Comparison of ENCODE assay signal across 8 cellular contexts in genomic region chr20:35283441-35284266, GRCh38. TPM values are rescaled to one million over a fixed set of nuclear protein-coding genes. Genes with fewer than 3 reads are reported as not detected.
DNase-seq lines count a peak whose midpoint lies in the region; ATAC-seq and TF ChIP-seq lines count a peak whose summit lies in the region.

No MANE protein-coding gene starts in this region.

- peaks cover 13% of the 10 kb centered on the region for H3K36me3 Mint-ChIP-seq in progenitor cell of endocrine pancreas (ENCODE audit: insufficient read depth)

- no peaks in the 10 kb centered on the region for H3K9me3 Mint-ChIP-seq in progenitor cell of endocrine pancreas (ENCODE audit: low read depth)

- TF ChIP-seq CTCF in esophagus squamous epithelium (IDR thresholded peaks at IDR 0.05) (no peak), progenitor cell of endocrine pancreas (IDR thresholded peaks at IDR 0.05; ENCODE audit: unreplicated experiment) (no peak)

- H3K27ac ChIP-seq in SK-N-MC (no peak overlapping the region), esophagus squamous epithelium (peak overlapping the region; percentile 93 to 98 (median 96))

- H3K4me3 Mint-ChIP-seq in progenitor cell of endocrine pancreas (ENCODE audit: low read depth): peak overlapping the region; percentile 81

- H3K27ac Mint-ChIP-seq in progenitor cell of endocrine pancreas: peak overlapping the region; percentile 92

- WGBS in esophagus squamous epithelium, 2 donors: 10 to 22% methylated on average over 17 to 23 of the region's 24 CpGs

- peaks cover 23% of the 10 kb centered on the region for H3K4me1 Mint-ChIP-seq in progenitor cell of endocrine pancreas (ENCODE audit: low read depth)

- no peaks in the 10 kb centered on the region for H3K27me3 ChIP-seq in esophagus squamous epithelium

- peak in 1 of 4 donors; percentile 26 for TF ChIP-seq POLR2A in esophagus squamous epithelium (IDR thresholded peaks at IDR 0.05)

- no peak for ATAC-seq in HG02610 (IDR thresholded peaks at IDR 0.05; ENCODE audit: unreplicated experiment)

- H3K36me3 ChIP-seq in SK-N-MC (ENCODE audit: insufficient read depth, low read length) (peaks cover 36% of the 10 kb centered on the region), esophagus squamous epithelium (peaks cover 15 to 69% (median 19%) of the 10 kb centered on the region in 3 donors)

- intact Hi-C loops in esophagus squamous epithelium (cut with DNase I): no loop called here

- no peaks in the 10 kb centered on the region for H3K27me3 Mint-ChIP-seq in progenitor cell of endocrine pancreas

- H3K4me1 ChIP-seq in esophagus squamous epithelium: peaks cover 19 to 64% (median 27%) of the 10 kb centered on the region in 3 donors

- peak overlapping the region; percentile 93 for H3K9ac ChIP-seq in SK-N-MC (ENCODE audit: insufficient read length)

- H3K4me3 ChIP-seq in SK-N-MC (peak overlapping the region; percentile 86), esophagus squamous epithelium (peak overlapping the region; percentile 71 to 92 (median 88))

- H3K9me3 ChIP-seq in SK-N-MC (ENCODE audit: low read depth, low read length): no peaks in the 10 kb centered on the region
- no peaks in the 10 kb centered on the region for H3K9me3 ChIP-seq in esophagus squamous epithelium

- peak in 2 of 3 experiments; percentile 23 to 26 for DNase-seq in stimulated activated CD4-positive, alpha-beta T cell treated with anti-CD3 and anti-CD28 coated beads, TNF-alpha, amount 100 ng/mL, for 4 hours (ENCODE audit: low read depth in 3 of 3)
- DNase-seq in stimulated activated CD4-positive, alpha-beta T cell treated with anti-CD3 and anti-CD28 coated beads, Interleukin-1b, Interleukin-23, amount 100 ng/mL, for 48 hours: no peak
- DNase-seq in SK-N-MC (ENCODE audit: low read depth, low spot score) (no peak), esophagus squamous epithelium (lab: John Stamatoyannopoulos, UW) (no peak), progenitor cell of endocrine pancreas (ENCODE audit: low spot score, unreplicated experiment) (no peak), GF-D8 (lab: John Stamatoyannopoulos, UW) (no peak), OCI-M2 (lab: John Stamatoyannopoulos, UW; ENCODE audit: unreplicated experiment) (no peak)

RNA-seq across cellular contexts. Expression of gene EIF6, which starts 0.9 kb away (rescaled TPM):
- 100 to 1,000 TPM; 176 to 240 (median 198) TPM for total RNA-seq in esophagus squamous epithelium
- total RNA-seq in progenitor cell of endocrine pancreas: 108 and 109 TPM in 2 replicates

RNA-seq across cellular contexts. Expression of gene MMP24OS, which starts 5.7 kb away (rescaled TPM):
- total RNA-seq in esophagus squamous epithelium (10 to 100 TPM; 12.8 to 21.5 (median 18.7) TPM), progenitor cell of endocrine pancreas (55.6 and 59.1 TPM in 2 replicates)

RNA-seq across cellular contexts. Expression of gene FAM83C, which starts 8.6 kb away (rescaled TPM):
- total RNA-seq in esophagus squamous epithelium (10 to 100 TPM; 29.5 to 55.3 (median 38.2) TPM), progenitor cell of endocrine pancreas (not detected in 2 replicates)

RNA-seq across cellular contexts. Expression of gene MMP24, which starts 57.2 kb away (rescaled TPM):
- total RNA-seq in esophagus squamous epithelium (under 1 TPM in 3 of 4 donors, not detected in 1; 0.06 to 0.38 (median 0.08) TPM), progenitor cell of endocrine pancreas (3.4 TPM in 2 replicates)

Comparison
In these comparisons a context has a peak if more than half of its experiments do, and no peak if none do; other contexts are left out.
1. DNase-seq: peak in stimulated activated CD4-positive, alpha-beta T cell treated with anti-CD3 and anti-CD28 coated beads, TNF-alpha, amount 100 ng/mL, for 4 hours (2 of 3); none in stimulated activated CD4-positive, alpha-beta T cell treated with anti-CD3 and anti-CD28 coated beads, Interleukin-1b, Interleukin-23, amount 100 ng/mL, for 48 hours (single experiment), SK-N-MC (single experiment), esophagus squamous epithelium (single experiment), progenitor cell of endocrine pancreas (single experiment), GF-D8 (single experiment) and OCI-M2 (single experiment).
2. RNA of gene FAM83C, which starts 8.6 kb away (total RNA-seq): 29.5 to 55.3 TPM in esophagus squamous epithelium; not detected in progenitor cell of endocrine pancreas; every median in the first group is over 10 times any median in the second.